In genomic region chr12:130253866-130254265, GRCh38 we compare ENCODE assay signal across 22 cellular contexts.
"Had no signal": no experiment of that assay in that cellular context is flagged by ENCODE, and none has a peak within 500 bp of the region (broad histone marks: within the 10 kb centered on the region; RNA-seq: fewer than 3 reads in every experiment).

No MANE protein-coding gene starts in this region.

- H3K27me3 Mint-ChIP-seq: activated T-helper 17 cell treated with anti-CD3 and anti-CD28 coated beads, Interleukin-2, amount 50 U/mL, for 72 hours had no signal

- DNase-seq: activated T-cell treated with anti-CD3 and anti-CD28 coated beads, Interleukin-2, amount 50 U/mL, for 24 hours; adrenal gland; foreskin fibroblast; immature natural killer cell; left ventricle myocardium superior; mammary epithelial cell; natural killer cell; right lobe of liver; stimulated activated CD4-positive, alpha-beta T cell treated with anti-CD3 and anti-CD28 coated beads, Interleukin-2, amount 100 ng/mL, for 24 hours; stomach; T-helper 9 cell had no signal

- H3K9me3 Mint-ChIP-seq: activated T-cell treated with anti-CD3 and anti-CD28 coated beads, Interleukin-2, amount 50 U/mL, for 24 hours; activated T-helper 17 cell treated with anti-CD3 and anti-CD28 coated beads, Interleukin-2, amount 50 U/mL, for 72 hours; immature natural killer cell; natural killer cell had no signal

- H3K27ac ChIP-seq: adrenal gland, coronary artery, hepatocyte, neutrophil, parathyroid adenoma, right lobe of liver, stomach, thoracic aorta, upper lobe of left lung had no signal

- H3K27ac Mint-ChIP-seq: activated naive CD8-positive, alpha-beta T cell; activated T-cell treated with anti-CD3 and anti-CD28 coated beads, Interleukin-2, amount 50 U/mL, for 24 hours; activated T-helper 17 cell treated with anti-CD3 and anti-CD28 coated beads, Interleukin-2, amount 50 U/mL, for 72 hours; immature natural killer cell; natural killer cell; stimulated activated effector memory CD8-positive, alpha-beta T cell treated with anti-CD3 and anti-CD28 coated beads, Interleukin-12 subunit alpha, Interleukin-12 subunit beta, amount 100 ng/mL, for 72 hours; WTC11 had no signal

- H3K4me3 ChIP-seq: adrenal gland, coronary artery, hepatocyte, right lobe of liver, skin epidermis, stomach, thoracic aorta, upper lobe of left lung had no signal

- H3K4me1 ChIP-seq: adrenal gland, parathyroid adenoma, right lobe of liver, stomach, upper lobe of left lung had no signal

- ATAC-seq: activated T-helper 17 cell treated with anti-CD3 and anti-CD28 coated beads, Interleukin-2, amount 50 U/mL, for 72 hours; left ventricle myocardium superior; natural killer cell; right lobe of liver; stimulated activated effector memory CD8-positive, alpha-beta T cell treated with anti-CD3 and anti-CD28 coated beads, Interleukin-12 subunit alpha, Interleukin-12 subunit beta, amount 100 ng/mL, for 72 hours; WTC11 had no signal

- H3K4me3 Mint-ChIP-seq: activated naive CD8-positive, alpha-beta T cell; activated T-cell treated with anti-CD3 and anti-CD28 coated beads, Interleukin-2, amount 50 U/mL, for 24 hours; activated T-helper 17 cell treated with anti-CD3 and anti-CD28 coated beads, Interleukin-2, amount 50 U/mL, for 72 hours; immature natural killer cell; natural killer cell; stimulated activated effector memory CD8-positive, alpha-beta T cell treated with anti-CD3 and anti-CD28 coated beads, Interleukin-12 subunit alpha, Interleukin-12 subunit beta, amount 100 ng/mL, for 72 hours; WTC11 had no signal

- H3K36me3 ChIP-seq: adrenal gland, neutrophil, right lobe of liver, stomach, thoracic aorta, upper lobe of left lung had no signal

- H3K36me3 Mint-ChIP-seq: activated naive CD8-positive, alpha-beta T cell; immature natural killer cell; natural killer cell; stimulated activated effector memory CD8-positive, alpha-beta T cell treated with anti-CD3 and anti-CD28 coated beads, Interleukin-12 subunit alpha, Interleukin-12 subunit beta, amount 100 ng/mL, for 72 hours had no signal

- H3K4me1 Mint-ChIP-seq: activated T-helper 17 cell treated with anti-CD3 and anti-CD28 coated beads, Interleukin-2, amount 50 U/mL, for 72 hours; immature natural killer cell; natural killer cell; stimulated activated effector memory CD8-positive, alpha-beta T cell treated with anti-CD3 and anti-CD28 coated beads, Interleukin-12 subunit alpha, Interleukin-12 subunit beta, amount 100 ng/mL, for 72 hours; WTC11 had no signal

- H3K9me3 ChIP-seq: adrenal gland, neutrophil, right lobe of liver, thoracic aorta had no signal

- H3K27me3 ChIP-seq: adrenal gland, hepatocyte, neutrophil, right lobe of liver, upper lobe of left lung had no signal
